20 cellular contexts compared by ENCODE assay signal in genomic region chr19:29882719-29883105, GRCh38.
"Had no signal": no experiment of that assay in that cellular context is flagged by ENCODE, and none has a peak within 500 bp of the region (broad histone marks: within the 10 kb centered on the region; RNA-seq: fewer than 3 reads in every experiment).

No MANE protein-coding gene starts in this region.

- H3K4me3 ChIP-seq: heart left ventricle, lower lobe of right lung, upper lobe of left lung had no signal

- H3K9me3 ChIP-seq: heart left ventricle, lower lobe of right lung, upper lobe of left lung had no signal

- H3K27ac Mint-ChIP-seq: activated naive CD8-positive, alpha-beta T cell treated with anti-CD3 and anti-CD28 coated beads for 36 hours; activated T-cell treated with anti-CD3 and anti-CD28 coated beads, Interleukin-2, amount 50 U/mL, for 24 hours; activated T-helper 17 cell treated with anti-CD3 and anti-CD28 coated beads, Interleukin-2, amount 50 U/mL, for 72 hours; naive thymus-derived CD4-positive, alpha-beta T cell had no signal

- H3K9me3 Mint-ChIP-seq: activated naive CD8-positive, alpha-beta T cell treated with anti-CD3 and anti-CD28 coated beads for 36 hours; activated T-cell treated with anti-CD3 and anti-CD28 coated beads, Interleukin-2, amount 50 U/mL, for 24 hours; activated T-helper 17 cell treated with anti-CD3 and anti-CD28 coated beads, Interleukin-2, amount 50 U/mL, for 72 hours; naive thymus-derived CD4-positive, alpha-beta T cell; neural crest cell had no signal

- H3K27me3 ChIP-seq: upper lobe of left lung had no signal

- H3K36me3 ChIP-seq: heart left ventricle, lower lobe of right lung, upper lobe of left lung had no signal

- ATAC-seq: activated T-helper 17 cell treated with anti-CD3 and anti-CD28 coated beads, Interleukin-2, amount 50 U/mL, for 72 hours; heart left ventricle; left colon; lower lobe of right lung; naive thymus-derived CD4-positive, alpha-beta T cell; stimulated activated naive CD8-positive, alpha-beta T cell treated with anti-CD3 and anti-CD28 coated beads, Interleukin-15, Interleukin-2, amounts not matched to agents 100 U/mL and 50 U/mL, for 24 hours had no signal

- H3K4me1 Mint-ChIP-seq: activated T-helper 17 cell treated with anti-CD3 and anti-CD28 coated beads, Interleukin-2, amount 50 U/mL, for 72 hours; neural crest cell had no signal

- H3K27ac ChIP-seq: epithelial cell of prostate, heart left ventricle, lower lobe of right lung, upper lobe of left lung had no signal

- DNase-seq: activated CD4-positive, alpha-beta T cell treated with anti-CD3 and anti-CD28 coated beads, Interleukin-2, amount 50 U/mL, for 4 hours; activated CD8-positive, alpha-beta memory T cell treated with anti-CD3 and anti-CD28 coated beads for 24 hours; activated CD8-positive, alpha-beta memory T cell treated with anti-CD3 and anti-CD28 coated beads, Interleukin-2, amount 50 U/mL, for 4 hours; activated naive CD4-positive, alpha-beta T cell treated with Interleukin-2 at 50 U/mL for 16 hours; activated naive CD8-positive, alpha-beta T cell treated with anti-CD3 and anti-CD28 coated beads for 36 hours; activated T-cell treated with anti-CD3 and anti-CD28 coated beads, Interleukin-2, amount 50 U/mL, for 24 hours; amygdala; cerebellar nuclear complex; cortex of kidney; left colon; lower lobe of right lung; stimulated activated CD4-positive, alpha-beta T cell treated with anti-CD3 and anti-CD28 coated beads, Interleukin-4, amount 100 ng/mL, for 4 hours; stimulated activated naive CD8-positive, alpha-beta T cell treated with anti-CD3 and anti-CD28 coated beads, Interleukin-15, Interleukin-2, amounts not matched to agents 100 U/mL and 50 U/mL, for 24 hours; T-helper 9 cell; upper lobe of left lung had no signal

- H3K4me3 Mint-ChIP-seq: activated naive CD8-positive, alpha-beta T cell treated with anti-CD3 and anti-CD28 coated beads for 36 hours; activated T-cell treated with anti-CD3 and anti-CD28 coated beads, Interleukin-2, amount 50 U/mL, for 24 hours; activated T-helper 17 cell treated with anti-CD3 and anti-CD28 coated beads, Interleukin-2, amount 50 U/mL, for 72 hours; naive thymus-derived CD4-positive, alpha-beta T cell; neural crest cell had no signal

- H3K4me1 ChIP-seq: lower lobe of right lung had no signal

- H3K27me3 Mint-ChIP-seq: activated naive CD8-positive, alpha-beta T cell treated with anti-CD3 and anti-CD28 coated beads for 36 hours had no signal

- H3K36me3 Mint-ChIP-seq: activated naive CD8-positive, alpha-beta T cell treated with anti-CD3 and anti-CD28 coated beads for 36 hours; naive thymus-derived CD4-positive, alpha-beta T cell had no signal
